ENCODE assay signal across 1 cellular context in the genomic region with DNA sequence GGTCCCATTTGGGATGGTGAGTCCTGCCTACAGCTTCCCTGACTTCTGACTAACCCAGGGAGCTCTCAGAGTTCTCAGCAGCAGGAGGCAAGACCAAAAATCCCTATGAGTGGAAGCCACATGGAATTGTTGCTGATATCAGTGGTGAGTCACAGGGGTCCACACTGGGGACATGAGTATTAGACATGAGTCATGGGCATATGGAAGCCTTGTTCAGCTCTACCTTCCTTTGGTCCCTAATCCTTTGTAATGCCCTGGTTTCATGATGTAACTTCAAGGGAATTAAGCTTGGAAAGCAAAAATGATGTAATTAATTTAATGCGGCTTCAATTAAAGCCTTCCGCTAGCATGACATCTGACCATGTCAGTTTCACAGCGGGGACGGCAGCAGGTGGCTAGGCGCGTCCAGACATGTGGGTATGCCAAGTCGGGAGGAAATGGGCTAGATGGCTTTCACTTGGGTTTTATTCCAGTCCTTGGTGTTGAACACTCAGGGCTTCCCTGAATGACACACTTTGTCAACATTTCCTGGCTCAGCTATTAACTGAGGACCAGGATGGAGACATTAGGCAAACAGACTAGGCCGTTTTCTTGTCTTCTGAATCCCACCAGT.
A peak's percentile ranks its signal among the peaks of the same experiment; 100 is the strongest.
TF ChIP-seq lines count a peak whose summit lies in the region.

No MANE protein-coding gene starts in this region.

TF ChIP-seq in HEK293, 187 proteins besides CTCF, POLR2A, EP300 and RAD21 (continued from another document):
- peak; percentile 43 for TF ChIP-seq GLIS2 (tag by site-specific recombination; IDR thresholded peaks at IDR 0.05)
- peak; percentile 86 for TF ChIP-seq ZNF24 (tag by site-specific recombination; IDR thresholded peaks at IDR 0.05)
- peak; percentile 68; the same call in 1 of the 2 replicates for TF ChIP-seq ZNF558 (tag by site-specific recombination; IDR thresholded peaks at IDR 0.05)
- TF ChIP-seq, protein P1, sequence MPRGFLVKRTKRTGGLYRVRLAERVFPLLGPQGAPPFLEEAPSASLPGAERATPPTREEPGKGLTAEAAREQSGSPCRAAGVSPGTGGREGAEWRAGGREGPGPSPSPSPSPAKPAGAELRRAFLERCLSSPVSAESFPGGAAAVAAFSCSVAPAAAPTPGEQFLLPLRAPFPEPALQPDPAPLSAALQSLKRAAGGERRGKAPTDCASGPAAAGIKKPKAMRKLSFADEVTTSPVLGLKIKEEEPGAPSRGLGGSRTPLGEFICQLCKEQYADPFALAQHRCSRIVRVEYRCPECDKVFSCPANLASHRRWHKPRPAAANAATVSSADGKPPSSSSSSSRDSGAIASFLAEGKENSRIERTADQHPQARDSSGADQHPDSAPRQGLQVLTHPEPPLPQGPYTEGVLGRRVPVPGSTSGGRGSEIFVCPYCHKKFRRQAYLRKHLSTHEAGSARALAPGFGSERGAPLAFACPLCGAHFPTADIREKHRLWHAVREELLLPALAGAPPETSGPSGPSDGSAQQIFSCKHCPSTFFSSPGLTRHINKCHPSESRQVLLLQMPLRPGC (tag by site-specific recombination; IDR thresholded peaks at IDR 0.05): peak; percentile 85
- TF ChIP-seq, protein P2, sequence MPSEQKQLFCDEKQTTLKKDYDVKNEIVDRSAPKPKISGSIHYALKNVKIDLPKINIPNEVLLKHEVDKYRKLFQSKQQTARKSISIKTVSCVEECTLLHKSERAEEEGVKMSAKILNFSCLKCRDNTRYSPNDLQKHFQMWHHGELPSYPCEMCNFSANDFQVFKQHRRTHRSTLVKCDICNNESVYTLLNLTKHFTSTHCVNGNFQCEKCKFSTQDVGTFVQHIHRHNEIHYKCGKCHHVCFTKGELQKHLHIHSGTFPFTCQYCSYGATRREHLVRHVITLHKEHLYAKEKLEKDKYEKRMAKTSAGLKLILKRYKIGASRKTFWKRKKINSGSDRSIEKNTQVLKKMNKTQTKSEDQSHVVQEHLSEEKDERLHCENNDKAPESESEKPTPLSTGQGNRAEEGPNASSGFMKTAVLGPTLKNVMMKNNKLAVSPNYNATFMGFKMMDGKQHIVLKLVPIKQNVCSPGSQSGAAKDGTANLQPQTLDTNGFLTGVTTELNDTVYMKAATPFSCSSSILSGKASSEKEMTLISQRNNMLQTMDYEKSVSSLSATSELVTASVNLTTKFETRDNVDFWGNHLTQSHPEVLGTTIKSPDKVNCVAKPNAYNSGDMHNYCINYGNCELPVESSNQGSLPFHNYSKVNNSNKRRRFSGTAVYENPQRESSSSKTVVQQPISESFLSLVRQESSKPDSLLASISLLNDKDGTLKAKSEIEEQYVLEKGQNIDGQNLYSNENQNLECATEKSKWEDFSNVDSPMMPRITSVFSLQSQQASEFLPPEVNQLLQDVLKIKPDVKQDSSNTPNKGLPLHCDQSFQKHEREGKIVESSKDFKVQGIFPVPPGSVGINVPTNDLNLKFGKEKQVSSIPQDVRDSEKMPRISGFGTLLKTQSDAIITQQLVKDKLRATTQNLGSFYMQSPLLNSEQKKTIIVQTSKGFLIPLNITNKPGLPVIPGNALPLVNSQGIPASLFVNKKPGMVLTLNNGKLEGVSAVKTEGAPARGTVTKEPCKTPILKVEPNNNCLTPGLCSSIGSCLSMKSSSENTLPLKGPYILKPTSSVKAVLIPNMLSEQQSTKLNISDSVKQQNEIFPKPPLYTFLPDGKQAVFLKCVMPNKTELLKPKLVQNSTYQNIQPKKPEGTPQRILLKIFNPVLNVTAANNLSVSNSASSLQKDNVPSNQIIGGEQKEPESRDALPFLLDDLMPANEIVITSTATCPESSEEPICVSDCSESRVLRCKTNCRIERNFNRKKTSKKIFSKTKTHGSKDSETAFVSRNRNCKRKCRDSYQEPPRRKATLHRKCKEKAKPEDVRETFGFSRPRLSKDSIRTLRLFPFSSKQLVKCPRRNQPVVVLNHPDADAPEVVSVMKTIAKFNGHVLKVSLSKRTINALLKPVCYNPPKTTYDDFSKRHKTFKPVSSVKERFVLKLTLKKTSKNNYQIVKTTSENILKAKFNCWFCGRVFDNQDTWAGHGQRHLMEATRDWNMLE (tag by site-specific recombination; conservative IDR thresholded peaks at IDR 0.05; ENCODE audit: low read depth): no peak
- TF ChIP-seq ZBTB21 (tag by site-specific recombination; IDR thresholded peaks at IDR 0.05): peak; percentile 98
- 0 out of 2 replicates have a peak, but pooled peaks have one; percentile 16 for TF ChIP-seq GLIS1 (tag by site-specific recombination; IDR thresholded peaks at IDR 0.05)
- TF ChIP-seq ZNF184 (tag by site-specific recombination; IDR thresholded peaks at IDR 0.05): peak; percentile 81
- TF ChIP-seq ZBTB48 (tag by site-specific recombination; IDR thresholded peaks at IDR 0.05): peak; percentile 62; the same call in 1 of the 2 replicates
- peak; percentile 87 for TF ChIP-seq ZIC2 (tag by site-specific recombination; IDR thresholded peaks at IDR 0.05)
- TF ChIP-seq, protein P3, sequence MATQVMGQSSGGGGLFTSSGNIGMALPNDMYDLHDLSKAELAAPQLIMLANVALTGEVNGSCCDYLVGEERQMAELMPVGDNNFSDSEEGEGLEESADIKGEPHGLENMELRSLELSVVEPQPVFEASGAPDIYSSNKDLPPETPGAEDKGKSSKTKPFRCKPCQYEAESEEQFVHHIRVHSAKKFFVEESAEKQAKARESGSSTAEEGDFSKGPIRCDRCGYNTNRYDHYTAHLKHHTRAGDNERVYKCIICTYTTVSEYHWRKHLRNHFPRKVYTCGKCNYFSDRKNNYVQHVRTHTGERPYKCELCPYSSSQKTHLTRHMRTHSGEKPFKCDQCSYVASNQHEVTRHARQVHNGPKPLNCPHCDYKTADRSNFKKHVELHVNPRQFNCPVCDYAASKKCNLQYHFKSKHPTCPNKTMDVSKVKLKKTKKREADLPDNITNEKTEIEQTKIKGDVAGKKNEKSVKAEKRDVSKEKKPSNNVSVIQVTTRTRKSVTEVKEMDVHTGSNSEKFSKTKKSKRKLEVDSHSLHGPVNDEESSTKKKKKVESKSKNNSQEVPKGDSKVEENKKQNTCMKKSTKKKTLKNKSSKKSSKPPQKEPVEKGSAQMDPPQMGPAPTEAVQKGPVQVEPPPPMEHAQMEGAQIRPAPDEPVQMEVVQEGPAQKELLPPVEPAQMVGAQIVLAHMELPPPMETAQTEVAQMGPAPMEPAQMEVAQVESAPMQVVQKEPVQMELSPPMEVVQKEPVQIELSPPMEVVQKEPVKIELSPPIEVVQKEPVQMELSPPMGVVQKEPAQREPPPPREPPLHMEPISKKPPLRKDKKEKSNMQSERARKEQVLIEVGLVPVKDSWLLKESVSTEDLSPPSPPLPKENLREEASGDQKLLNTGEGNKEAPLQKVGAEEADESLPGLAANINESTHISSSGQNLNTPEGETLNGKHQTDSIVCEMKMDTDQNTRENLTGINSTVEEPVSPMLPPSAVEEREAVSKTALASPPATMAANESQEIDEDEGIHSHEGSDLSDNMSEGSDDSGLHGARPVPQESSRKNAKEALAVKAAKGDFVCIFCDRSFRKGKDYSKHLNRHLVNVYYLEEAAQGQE (tag by site-specific recombination; IDR thresholded peaks at IDR 0.05): no peak
- TF ChIP-seq ZNF600 (tag by site-specific recombination; IDR thresholded peaks at IDR 0.05): 0 out of 2 replicates have a peak, but pooled peaks have one; percentile 17
- TF ChIP-seq ZFP69B (tag by site-specific recombination; IDR thresholded peaks at IDR 0.05): 0 out of 2 replicates have a peak, but pooled peaks have one; percentile 31
- TF ChIP-seq, protein P4, sequence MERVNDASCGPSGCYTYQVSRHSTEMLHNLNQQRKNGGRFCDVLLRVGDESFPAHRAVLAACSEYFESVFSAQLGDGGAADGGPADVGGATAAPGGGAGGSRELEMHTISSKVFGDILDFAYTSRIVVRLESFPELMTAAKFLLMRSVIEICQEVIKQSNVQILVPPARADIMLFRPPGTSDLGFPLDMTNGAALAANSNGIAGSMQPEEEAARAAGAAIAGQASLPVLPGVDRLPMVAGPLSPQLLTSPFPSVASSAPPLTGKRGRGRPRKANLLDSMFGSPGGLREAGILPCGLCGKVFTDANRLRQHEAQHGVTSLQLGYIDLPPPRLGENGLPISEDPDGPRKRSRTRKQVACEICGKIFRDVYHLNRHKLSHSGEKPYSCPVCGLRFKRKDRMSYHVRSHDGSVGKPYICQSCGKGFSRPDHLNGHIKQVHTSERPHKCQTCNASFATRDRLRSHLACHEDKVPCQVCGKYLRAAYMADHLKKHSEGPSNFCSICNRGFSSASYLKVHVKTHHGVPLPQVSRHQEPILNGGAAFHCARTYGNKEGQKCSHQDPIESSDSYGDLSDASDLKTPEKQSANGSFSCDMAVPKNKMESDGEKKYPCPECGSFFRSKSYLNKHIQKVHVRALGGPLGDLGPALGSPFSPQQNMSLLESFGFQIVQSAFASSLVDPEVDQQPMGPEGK (tag by site-specific recombination; IDR thresholded peaks at IDR 0.05): no peak
- no peak for TF ChIP-seq ZNF610 (tag by site-specific recombination; IDR thresholded peaks at IDR 0.05; ENCODE audit: borderline replicate concordance)
- peak; percentile 67 for TF ChIP-seq ZNF335 (tag by site-specific recombination; conservative IDR thresholded peaks at IDR 0.05)
- TF ChIP-seq ZNF660 (tag by site-specific recombination; IDR thresholded peaks at IDR 0.05): peak; percentile 87
- TF ChIP-seq ZSCAN23 (tag by site-specific recombination; IDR thresholded peaks at IDR 0.05): no peak
- TF ChIP-seq SP7 (tag by site-specific recombination; IDR thresholded peaks at IDR 0.05): peak; percentile 84
TF ChIP-seq in HEK293: peak in this region for 21.
